In the genomic region with DNA sequence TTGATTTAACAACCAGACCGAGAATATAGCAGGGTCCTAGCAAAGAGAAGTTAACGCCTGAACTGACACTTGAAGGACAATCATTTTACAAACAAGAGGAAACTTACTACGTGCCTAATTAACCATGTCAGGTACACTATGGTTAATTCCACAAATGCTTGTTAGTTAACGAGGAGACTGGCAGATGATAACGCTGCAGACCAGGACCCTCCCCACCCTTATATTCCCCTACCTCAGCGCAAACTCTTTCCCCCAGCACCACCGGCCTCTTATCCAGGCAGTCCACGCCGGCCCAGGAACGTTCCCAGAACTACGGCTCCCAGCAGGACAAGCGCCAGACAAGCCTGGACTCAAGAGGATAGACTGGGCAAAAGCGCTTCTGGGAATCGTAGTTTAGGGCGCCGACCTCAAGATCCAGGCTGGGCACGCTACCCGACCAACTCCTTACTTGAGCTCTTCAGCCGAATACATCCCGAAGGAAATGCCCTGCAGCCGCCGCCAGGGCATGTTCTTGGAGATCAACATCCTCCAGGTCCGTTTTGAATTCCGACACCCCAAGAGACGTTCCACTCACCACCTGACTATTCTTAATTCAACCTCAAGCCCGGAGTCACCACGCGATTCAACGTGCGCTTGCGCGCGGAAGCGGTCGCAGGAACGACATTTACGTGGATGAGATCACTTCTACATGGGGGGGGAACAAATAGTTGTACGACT, we compare ENCODE assay signal across 8 cellular contexts. TPM values are rescaled to one million over a fixed set of nuclear protein-coding genes. Genes with fewer than 3 reads are reported as not detected.
A peak's percentile ranks its signal among the peaks of the same experiment; 100 is the strongest.
DNase-seq lines count a peak whose midpoint lies in the region; ATAC-seq and TF ChIP-seq lines count a peak whose summit lies in the region.

A gene (minus strand): TSS at position 635 of the 717 bp plus-strand sequence. CDS start 110 bp downstream, at position 525.

- H3K4me2 ChIP-seq in osteoblast (ENCODE audit: insufficient read depth, low read length), result peak within 1 kb of the TSS; percentile 91

- H3K9me3 ChIP-seq in osteoblast (ENCODE audit: low read depth, low read length) (no peaks in the 10 kb centered on the region), testis (no peaks in the 10 kb centered on the region)

- peak within 1 kb of the TSS; percentile 98 for H3K4me3 Mint-ChIP-seq in glutamatergic neuron (ENCODE audit: unreplicated experiment)

- peak; percentile 91 for DNase-seq in GM04504 (ENCODE audit: low read depth)
- DNase-seq in NCI-H1092 (lab: John Stamatoyannopoulos, UW), result peak; percentile 88
- DNase-seq in SKM-1 treated with dmso at 0.1 percent for 144 hours (lab: John Stamatoyannopoulos, UW; ENCODE audit: unreplicated experiment), result peak; percentile 99
- DNase-seq in activated naive CD4-positive, alpha-beta T cell treated with anti-CD3 and anti-CD28 coated beads, Interleukin-2, amount 50 U/mL, for 72 hours (ENCODE audit: low spot score in 2 of 2), result peak; percentile 75 to 88
- peak; percentile 84 for DNase-seq in glutamatergic neuron
- DNase-seq in osteoblast (ENCODE audit: insufficient read length, low spot score, missing footprints), result peak; percentile 89
- peak; percentile 98 for DNase-seq in testis

- no peaks in the 10 kb centered on the region for H3K9me3 Mint-ChIP-seq in activated naive CD4-positive, alpha-beta T cell treated with anti-CD3 and anti-CD28 coated beads, Interleukin-2, amount 50 U/mL, for 72 hours
- H3K9me3 Mint-ChIP-seq in glutamatergic neuron (ENCODE audit: unreplicated experiment), result peaks cover 12% of the 10 kb centered on the region

- H3K36me3 ChIP-seq in osteoblast (ENCODE audit: insufficient read depth, low read length) (peaks cover 9% of the 10 kb centered on the region), testis (ENCODE audit: low read depth, missing control alignments) (no peaks in the 10 kb centered on the region)

- peaks cover 2% of the 10 kb centered on the region for H4K20me1 ChIP-seq in osteoblast (ENCODE audit: insufficient read depth, low read length)

- TF ChIP-seq CTCF in glutamatergic neuron (IDR thresholded peaks at IDR 0.05; ENCODE audit: partially characterized antibody, unreplicated experiment) (no peak), osteoblast (IDR thresholded peaks at IDR 0.05; ENCODE audit: extremely low read depth, low read depth, low read length) (peak; percentile 27), testis (IDR thresholded peaks at IDR 0.05) (no peak)

- intact Hi-C loops in testis (cut with DNase I; ENCODE audit: low total_unique reads), result no loop called here

- peak within 1 kb of the TSS; percentile 95 for H3K27ac ChIP-seq in osteoblast (ENCODE audit: low read depth, low read length)
- H3K27ac ChIP-seq in testis, result peak within 1 kb of the TSS; percentile 72 to 90

- WGBS in testis, 2 donors, result 0% methylated on average over 38 of the region's 38 CpGs

- H2AFZ ChIP-seq in osteoblast (ENCODE audit: low read length), result peak within 1 kb of the TSS; percentile 91

- peak within 1 kb of the TSS; percentile 96 to 100 for H3K27ac Mint-ChIP-seq in activated naive CD4-positive, alpha-beta T cell treated with anti-CD3 and anti-CD28 coated beads, Interleukin-2, amount 50 U/mL, for 72 hours
- peak within 1 kb of the TSS; percentile 100 for H3K27ac Mint-ChIP-seq in glutamatergic neuron (ENCODE audit: unreplicated experiment)

- peaks cover 13% of the 10 kb centered on the region for H3K4me1 Mint-ChIP-seq in glutamatergic neuron (ENCODE audit: low read depth, unreplicated experiment)

- peak; percentile 74 for ATAC-seq in HG02610 (IDR thresholded peaks at IDR 0.05; ENCODE audit: unreplicated experiment)
- ATAC-seq in activated naive CD4-positive, alpha-beta T cell treated with anti-CD3 and anti-CD28 coated beads, Interleukin-2, amount 50 U/mL, for 72 hours, result peak; percentile 85

- peaks cover 89% of the 10 kb centered on the region for H3K79me2 ChIP-seq in osteoblast (ENCODE audit: insufficient read depth, low read length)

- TF ChIP-seq POLR2A in testis (IDR thresholded peaks at IDR 0.05), result no peak

- H3K27me3 ChIP-seq in osteoblast (ENCODE audit: insufficient read depth, low read length) (no peaks in the 10 kb centered on the region), testis (no peaks in the 10 kb centered on the region)

- H3K36me3 Mint-ChIP-seq in activated naive CD4-positive, alpha-beta T cell treated with anti-CD3 and anti-CD28 coated beads, Interleukin-2, amount 50 U/mL, for 72 hours, result peaks cover 46 to 48% of the 10 kb centered on the region in 2 donors
- H3K36me3 Mint-ChIP-seq in glutamatergic neuron (ENCODE audit: unreplicated experiment), result peaks cover 8% of the 10 kb centered on the region

- H3K27me3 Mint-ChIP-seq in glutamatergic neuron (ENCODE audit: unreplicated experiment), result peaks cover 8% of the 10 kb centered on the region

- H3K4me1 ChIP-seq in osteoblast (ENCODE audit: insufficient read depth, low read length) (peaks cover 18% of the 10 kb centered on the region), testis (peaks cover 19% of the 10 kb centered on the region)

- H3K4me3 ChIP-seq in osteoblast (ENCODE audit: insufficient read depth, low read length), result peak within 1 kb of the TSS; percentile 86
- H3K4me3 ChIP-seq in testis, result peak within 1 kb of the TSS; percentile 77 to 79

RNA-seq across cellular contexts. Expression of the gene that starts here (rescaled TPM):
- 10 to 100 TPM; 32.8 to 38.8 TPM for total RNA-seq in activated naive CD4-positive, alpha-beta T cell treated with anti-CD3 and anti-CD28 coated beads, Interleukin-2, amount 50 U/mL, for 72 hours
- total RNA-seq in glutamatergic neuron (ENCODE audit: unreplicated experiment), result 34.7 TPM
- 15.6 and 17.4 TPM in 2 replicates for total RNA-seq in osteoblast
- 10 to 100 TPM; 28.1 to 28.7 TPM for total RNA-seq in testis
- 20.0 TPM for polyA plus RNA-seq in testis (ENCODE audit: insufficient read depth, low read depth, low replicate concordance)

Comparison
In these comparisons a context has a peak if more than half of its experiments do, and no peak if none do; other contexts are left out.
1. Peak in every context shown above with its lines: DNase-seq, ATAC-seq, H3K4me3 ChIP-seq and H3K27ac ChIP-seq.